16 cellular contexts compared by ENCODE assay signal in genomic region chr11:65535102-65535501, GRCh38. TPM values are rescaled to one million over a fixed set of nuclear protein-coding genes. Genes with fewer than 3 reads are reported as not detected.
DNase-seq lines count a peak whose midpoint lies in the region; ATAC-seq, FAIRE-seq and TF ChIP-seq lines count a peak whose summit lies in the region.
"Had no signal": no experiment of that assay in that cellular context is flagged by ENCODE, and none has a peak within 500 bp of the region (broad histone marks: within the 10 kb centered on the region; RNA-seq: fewer than 3 reads in every experiment).

No MANE protein-coding gene starts in this region.

- FAIRE-seq in K562 (lab: Jason Lieb, UNC), result no peak
- FAIRE-seq: GM12878, GM18507, H54 had no signal

- H3K4me1 ChIP-seq in CD4-positive, CD25-positive, alpha-beta regulatory T cell (ENCODE audit: control insufficient read depth, insufficient read depth, low read length, poor library complexity, severe bottlenecking), result peaks cover 9% of the 10 kb centered on the region
- H3K4me1 ChIP-seq in K562 (replicated peaks in 1 of 2; ENCODE audit: control insufficient read depth in 2 of 2, insufficient read depth in 2 of 2, low read length in 2 of 2) (peaks cover 0 to 34% of the 10 kb centered on the region in 2 experiments; a peak in 3 of 5 replicates), osteoblast (ENCODE audit: insufficient read depth, low read length) (no peaks in the 10 kb centered on the region)

- H2AFZ ChIP-seq in K562 (ENCODE audit: low read depth, low read length) (no peak overlapping the region), osteoblast (ENCODE audit: low read length) (no peak overlapping the region)

- TF ChIP-seq CTCF in K562 (IDR thresholded peaks at IDR 0.05 in 2 of 3, conservative IDR thresholded peaks at IDR 0.05 in 1 of 3; ENCODE audit: insufficient read depth in 2 of 3, low read depth in 1 of 3, low read length in 3 of 3) (no peak), osteoblast (IDR thresholded peaks at IDR 0.05; ENCODE audit: extremely low read depth, low read depth, low read length) (no peak)

- no peaks in the 10 kb centered on the region for H3K27me3 Mint-ChIP-seq in activated CD8-positive, alpha-beta memory T cell treated with anti-CD3 and anti-CD28 coated beads, Interleukin-2, amount 10 ng/mL, durations not matched to agents 7 days and 5 days
- no peaks in the 10 kb centered on the region for H3K27me3 Mint-ChIP-seq in CD4-positive, CD25-positive, alpha-beta regulatory T cell
- H3K27me3 Mint-ChIP-seq: CD4-positive, alpha-beta T cell had no signal

- H3K36me3 ChIP-seq in CD4-positive, CD25-positive, alpha-beta regulatory T cell (ENCODE audit: control insufficient read depth, insufficient read depth, low read length), result peaks cover 40% of the 10 kb centered on the region
- peaks cover 83% of the 10 kb centered on the region; the same call in 2 of the 3 replicates for H3K36me3 ChIP-seq in K562 (ENCODE audit: control insufficient read depth, insufficient read depth, low read length)
- H3K36me3 ChIP-seq in osteoblast (ENCODE audit: insufficient read depth, low read length), result peaks cover 79% of the 10 kb centered on the region

- ATAC-seq in activated CD8-positive, alpha-beta memory T cell treated with anti-CD3 and anti-CD28 coated beads, Interleukin-2, amount 10 ng/mL, durations not matched to agents 7 days and 5 days, result no peak
- ATAC-seq in CD4-positive, CD25-positive, alpha-beta regulatory T cell (ENCODE audit: low read depth in 2 of 2), result no peak
- ATAC-seq in K562 (no peak), HG03095 (IDR thresholded peaks at IDR 0.05; ENCODE audit: unreplicated experiment) (no peak)
- ATAC-seq: GM12878, HCT116 had no signal

- no peaks in the 10 kb centered on the region for H3K9me1 ChIP-seq in K562 (ENCODE audit: control insufficient read depth, insufficient read depth, low read length)

- DNase-seq in activated CD8-positive, alpha-beta memory T cell treated with anti-CD3 and anti-CD28 coated beads, Interleukin-2, amount 10 ng/mL, durations not matched to agents 7 days and 5 days, result peak; percentile 41
- DNase-seq in activated CD8-positive, alpha-beta memory T cell treated with anti-CD3 and anti-CD28 coated beads, Interleukin-2, amount 50 U/mL, for 48 hours, result no peak
- no peak for DNase-seq in CD4-positive, CD25-positive, alpha-beta regulatory T cell
- DNase-seq in K562 (ENCODE audit: extremely low read depth in 1 of 4, low spot score in 3 of 4) (no peak), osteoblast (ENCODE audit: insufficient read length, low spot score, missing footprints) (peak; percentile 86), GOT3 (lab: John Stamatoyannopoulos, UW) (no peak), SK-N-DZ (ENCODE audit: low spot score) (no peak)
- DNase-seq: ACHN; CD4-positive, alpha-beta T cell; DMS79 had no signal

- CTCF ChIA-PET in activated CD8-positive, alpha-beta memory T cell treated with anti-CD3 and anti-CD28 coated beads, Interleukin-2, amount 10 ng/mL, durations not matched to agents 7 days and 5 days (lab: Charles Lee), result interaction anchor here (12.7 kb wide), 1 partner anchor 55 kb away, joined by 209 read pairs; the partner anchor contains the start of gene KCNK7
- CTCF ChIA-PET in K562 (lab: Yijun Ruan, JAX; ENCODE audit: low intra/inter-chr PET ratio), result no interaction called here

- TF ChIP-seq RAD21 in K562 (CRISPR knock-in tag; conservative IDR thresholded peaks at IDR 0.05 in 1 of 2, IDR thresholded peaks at IDR 0.05 in 1 of 2), result no peak

- no peak for TF ChIP-seq EP300 in K562 (IDR thresholded peaks at IDR 0.05; ENCODE audit: low read length)

- H3K36me3 Mint-ChIP-seq in activated CD8-positive, alpha-beta memory T cell treated with anti-CD3 and anti-CD28 coated beads, Interleukin-2, amount 10 ng/mL, durations not matched to agents 7 days and 5 days, result peaks cover 3% of the 10 kb centered on the region
- H3K36me3 Mint-ChIP-seq in CD4-positive, CD25-positive, alpha-beta regulatory T cell, result peaks cover 6% of the 10 kb centered on the region

- H4K20me1 ChIP-seq in K562 (replicated peaks; ENCODE audit: control insufficient read depth, insufficient read depth, low read length), result 0 out of 2 replicates have a peak, but pooled peaks cover 3% of the 10 kb centered on the region
- H4K20me1 ChIP-seq in osteoblast (ENCODE audit: insufficient read depth, low read length), result peaks cover 42% of the 10 kb centered on the region

- no peak overlapping the region for H3K4me3 ChIP-seq in CD4-positive, CD25-positive, alpha-beta regulatory T cell (ENCODE audit: low read depth, low read length)
- no peak overlapping the region for H3K4me3 ChIP-seq in K562
- no peak overlapping the region for H3K4me3 ChIP-seq in osteoblast (ENCODE audit: insufficient read depth, low read length)
- H3K4me3 ChIP-seq: BLaER1 treated with 17β-estradiol and CSF1 and Interleukin-3, amounts not matched to agents 10 nM and 100 nM; GM12878 had no signal

- POLR2A ChIA-PET in K562 (lab: Yijun Ruan, JAX), result interaction anchor here (0.8 to 6.5 kb wide), 5 partner anchors 9 to 59 kb away, joined by 3 to 48 read pairs (median 6); partner anchors contain the start of genes MALAT1 and SCYL1

- no peak overlapping the region for H3K27ac Mint-ChIP-seq in activated CD8-positive, alpha-beta memory T cell treated with anti-CD3 and anti-CD28 coated beads, Interleukin-2, amount 10 ng/mL, durations not matched to agents 7 days and 5 days
- peak overlapping the region in 2 of 3 donors; percentile 37 to 56 for H3K27ac Mint-ChIP-seq in CD4-positive, CD25-positive, alpha-beta regulatory T cell
- H3K27ac Mint-ChIP-seq: CD4-positive, alpha-beta T cell had no signal

- no peaks in the 10 kb centered on the region for H3K27me3 ChIP-seq in CD4-positive, CD25-positive, alpha-beta regulatory T cell (ENCODE audit: control insufficient read depth, insufficient read depth, low read length)
- H3K27me3 ChIP-seq in K562 (ENCODE audit: control insufficient read depth in 2 of 2, insufficient read depth in 2 of 2, low read length in 2 of 2) (no peaks in the 10 kb centered on the region), osteoblast (ENCODE audit: insufficient read depth, low read length) (no peaks in the 10 kb centered on the region)
- H3K27me3 ChIP-seq: BLaER1 treated with 17β-estradiol and CSF1 and Interleukin-3, amounts not matched to agents 10 nM and 100 nM had no signal

- TF ChIP-seq POLR2A in K562 (conservative IDR thresholded peaks at IDR 0.05), result no peak

- no peaks in the 10 kb centered on the region; the same call in 2 of the 3 replicates for H3K79me2 ChIP-seq in K562 (ENCODE audit: control insufficient read depth, insufficient read depth, low read length)
- H3K79me2 ChIP-seq in osteoblast (ENCODE audit: insufficient read depth, low read length), result peaks cover 11% of the 10 kb centered on the region

- no peak overlapping the region for H3K4me2 ChIP-seq in K562 (ENCODE audit: insufficient read depth, low read length)
- H3K4me2 ChIP-seq in osteoblast (ENCODE audit: insufficient read depth, low read length), result no peak overlapping the region

- BruUV-seq in K562 (replicated peaks; lab: Mats Ljungman, UMichigan), result no TSS peak

- no peaks in the 10 kb centered on the region for H3K9me3 ChIP-seq in CD4-positive, CD25-positive, alpha-beta regulatory T cell (ENCODE audit: control insufficient read depth in 2 of 2, low read length in 2 of 2)
- H3K9me3 ChIP-seq in K562 (replicated peaks; ENCODE audit: control insufficient read depth, insufficient read depth, low read depth, low read length) (no peaks in the 10 kb centered on the region), osteoblast (ENCODE audit: low read depth, low read length) (no peaks in the 10 kb centered on the region)
- H3K9me3 ChIP-seq: BLaER1 treated with 17β-estradiol and CSF1 and Interleukin-3, amounts not matched to agents 10 nM and 100 nM had no signal

- no peaks in the 10 kb centered on the region for H3K9me3 Mint-ChIP-seq in activated CD8-positive, alpha-beta memory T cell treated with anti-CD3 and anti-CD28 coated beads, Interleukin-2, amount 10 ng/mL, durations not matched to agents 7 days and 5 days (ENCODE audit: low read depth)
- H3K9me3 Mint-ChIP-seq in CD4-positive, CD25-positive, alpha-beta regulatory T cell, result no peaks in the 10 kb centered on the region
- H3K9me3 Mint-ChIP-seq: CD4-positive, alpha-beta T cell had no signal

- H3K4me3 Mint-ChIP-seq in activated CD8-positive, alpha-beta memory T cell treated with anti-CD3 and anti-CD28 coated beads, Interleukin-2, amount 10 ng/mL, durations not matched to agents 7 days and 5 days, result no peak overlapping the region
- peak overlapping the region in 1 of 4 donors; percentile 68 for H3K4me3 Mint-ChIP-seq in CD4-positive, CD25-positive, alpha-beta regulatory T cell

- H3K4me1 Mint-ChIP-seq in activated CD8-positive, alpha-beta memory T cell treated with anti-CD3 and anti-CD28 coated beads, Interleukin-2, amount 10 ng/mL, durations not matched to agents 7 days and 5 days, result peaks cover 1% of the 10 kb centered on the region
- peaks cover 0 to 12% (median 1%) of the 10 kb centered on the region in 4 donors for H3K4me1 Mint-ChIP-seq in CD4-positive, CD25-positive, alpha-beta regulatory T cell

- no peak overlapping the region for H3K27ac ChIP-seq in CD4-positive, CD25-positive, alpha-beta regulatory T cell (ENCODE audit: insufficient read depth, low read length, poor library complexity, severe bottlenecking)
- H3K27ac ChIP-seq in K562 (ENCODE audit: extremely low read depth, low read depth, low read length) (no peak overlapping the region), osteoblast (ENCODE audit: low read depth, low read length) (no peak overlapping the region)

- WGBS in K562 (ENCODE audit: insufficient coverage, low coverage, missing lambda C conversion rate), result 81% methylated on average over 8 of the region's 9 CpGs

- H3K9ac ChIP-seq in K562 (ENCODE audit: insufficient read depth in 1 of 2, low read depth in 2 of 2, low read length in 2 of 2), result peak overlapping the region in 1 of 2 experiments; percentile 14; a peak in 2 of 4 replicates

- intact Hi-C loops in K562 (cut with micrococcal nuclease), result no loop called here

- in situ Hi-C loops in K562 (cut with MboI), result no loop called here

RNA-seq across cellular contexts. Expression of gene SCYL1, which starts 10.2 kb away (rescaled TPM):
- total RNA-seq in activated CD8-positive, alpha-beta memory T cell treated with anti-CD3 and anti-CD28 coated beads, Interleukin-2, amount 10 ng/mL, durations not matched to agents 7 days and 5 days, result 10 to 100 TPM; 68.0 to 76.7 TPM
- 59.0 TPM for total RNA-seq in CD4-positive, CD25-positive, alpha-beta regulatory T cell
- 10 to 100 TPM; 24.3 to 31.2 (median 29.0) TPM for polyA plus RNA-seq in CD4-positive, CD25-positive, alpha-beta regulatory T cell
- 59.7 and 207 TPM in 2 replicates for total RNA-seq in K562 (2011; cell fraction: chromatin; rRNA removed; ENCODE audit: low replicate concordance)
- 125 and 130 TPM in 2 replicates for total RNA-seq in K562 (2011; cell fraction: nucleolus; rRNA removed)
- total RNA-seq in K562 (2011; cell fraction: nucleoplasm; rRNA removed), result 91.0 and 98.2 TPM in 2 replicates
- total RNA-seq in K562 (2014; rRNA removed) (145 and 156 TPM in 2 replicates), K562 (2014; rRNA removed; fragmentation: Illumina TruSeq; extraction: Trizol) (14.2 and 20.2 TPM in 2 replicates), K562 (2015; rRNA removed; fragmentation: Illumina TruSeq; extraction: Trizol) (57.6 and 59.0 TPM in 2 replicates), K562 (2021) (113 and 115 TPM in 2 replicates), osteoblast (109 and 115 TPM in 2 replicates)
- polyA plus RNA-seq in K562 (2011; rRNA removed) (55.0 and 79.2 TPM in 2 replicates), K562 (2014; fragmentation: Illumina TruSeq; extraction: Trizol) (76.1 and 81.3 TPM in 2 replicates), K562 (2014; fragmentation: Nextera tagmentation; extraction: Ambion mirVana) (1 to 10 TPM; 1.9 to 4.7 TPM), K562 (2014; rRNA removed) (96.0 and 104 TPM in 2 replicates)
- 121 and 188 TPM in 2 replicates for polyA plus RNA-seq in K562 (2011; cell fraction: cytosol; rRNA removed)
- polyA plus RNA-seq in K562 (2011; cell fraction: nucleus; rRNA removed), result 124 and 172 TPM in 2 replicates
- 54.7 and 95.3 TPM in 2 replicates for polyA plus RNA-seq in K562 (2012)
- polyA minus RNA-seq in K562 (2011; rRNA and poly(A)+ RNA removed), result 27.0 and 42.0 TPM in 2 replicates
- 62.5 and 74.3 TPM in 2 replicates for polyA minus RNA-seq in K562 (2011; cell fraction: cytosol; rRNA and poly(A)+ RNA removed)
- polyA minus RNA-seq in K562 (2011; cell fraction: nucleus; rRNA and poly(A)+ RNA removed), result 31.2 and 38.2 TPM in 2 replicates
- 32.7 and 42.1 TPM in 2 replicates for polyA plus RNA-seq in SK-N-DZ (2014; cell fraction: cytosol; rRNA removed)
- polyA plus RNA-seq in SK-N-DZ (2014; cell fraction: nucleus; rRNA removed), result 92.4 and 96.0 TPM in 2 replicates

RNA-seq across cellular contexts. Expression of gene LTBP3, which starts 23.1 kb away (rescaled TPM):
- 10 to 100 TPM; 46.2 to 46.8 TPM for total RNA-seq in activated CD8-positive, alpha-beta memory T cell treated with anti-CD3 and anti-CD28 coated beads, Interleukin-2, amount 10 ng/mL, durations not matched to agents 7 days and 5 days
- total RNA-seq in CD4-positive, CD25-positive, alpha-beta regulatory T cell, result 132 TPM
- polyA plus RNA-seq in CD4-positive, CD25-positive, alpha-beta regulatory T cell, result 10 to 100 TPM in 2 of 4 donors, 1 to 10 TPM in 2; 9.2 to 15.0 (median 11.9) TPM
- 78.9 and 182 TPM in 2 replicates for total RNA-seq in K562 (2011; cell fraction: chromatin; rRNA removed; ENCODE audit: low replicate concordance)
- total RNA-seq in K562 (2011; cell fraction: nucleolus; rRNA removed), result 71.7 and 81.2 TPM in 2 replicates
- 77.2 and 120 TPM in 2 replicates for total RNA-seq in K562 (2011; cell fraction: nucleoplasm; rRNA removed)
- total RNA-seq in K562 (2014; rRNA removed) (15.0 and 19.3 TPM in 2 replicates), K562 (2014; rRNA removed; fragmentation: Illumina TruSeq; extraction: Trizol) (1.3 and 1.7 TPM in 2 replicates), K562 (2015; rRNA removed; fragmentation: Illumina TruSeq; extraction: Trizol) (3.8 and 4.4 TPM in 2 replicates), K562 (2021) (17.1 and 18.8 TPM in 2 replicates), osteoblast (40.7 and 41.6 TPM in 2 replicates)
- polyA plus RNA-seq in K562 (2011; rRNA removed) (7.4 and 17.0 TPM in 2 replicates), K562 (2014; fragmentation: Illumina TruSeq; extraction: Trizol) (4.8 and 6.9 TPM in 2 replicates), K562 (2014; fragmentation: Nextera tagmentation; extraction: Ambion mirVana) (under 1 TPM; 0.06 to 0.14 TPM), K562 (2014; rRNA removed) (14.6 and 20.5 TPM in 2 replicates)
- polyA plus RNA-seq in K562 (2011; cell fraction: cytosol; rRNA removed), result 13.4 and 20.3 TPM in 2 replicates
- polyA plus RNA-seq in K562 (2011; cell fraction: nucleus; rRNA removed), result 102 and 163 TPM in 2 replicates
- polyA plus RNA-seq in K562 (2012), result 19.2 and 25.7 TPM in 2 replicates
- polyA minus RNA-seq in K562 (2011; rRNA and poly(A)+ RNA removed), result 6.4 and 7.8 TPM in 2 replicates
- 7.6 and 12.6 TPM in 2 replicates for polyA minus RNA-seq in K562 (2011; cell fraction: cytosol; rRNA and poly(A)+ RNA removed)
- 18.2 and 23.1 TPM in 2 replicates for polyA minus RNA-seq in K562 (2011; cell fraction: nucleus; rRNA and poly(A)+ RNA removed)
- 7.7 and 11.5 TPM in 2 replicates for polyA plus RNA-seq in SK-N-DZ (2014; cell fraction: cytosol; rRNA removed)
- polyA plus RNA-seq in SK-N-DZ (2014; cell fraction: nucleus; rRNA removed), result 41.4 and 60.9 TPM in 2 replicates

RNA-seq across cellular contexts. Expression of gene ZNRD2, which starts 35.2 kb away (rescaled TPM):
- total RNA-seq in activated CD8-positive, alpha-beta memory T cell treated with anti-CD3 and anti-CD28 coated beads, Interleukin-2, amount 10 ng/mL, durations not matched to agents 7 days and 5 days, result 10 to 100 TPM; 42.1 to 45.5 TPM
- total RNA-seq in CD4-positive, CD25-positive, alpha-beta regulatory T cell, result 34.6 TPM
- 10 to 100 TPM; 64.6 to 84.7 (median 73.1) TPM for polyA plus RNA-seq in CD4-positive, CD25-positive, alpha-beta regulatory T cell
- 16.9 and 90.0 TPM in 2 replicates for total RNA-seq in K562 (2011; cell fraction: chromatin; rRNA removed; ENCODE audit: low replicate concordance)
- 98.3 and 115 TPM in 2 replicates for total RNA-seq in K562 (2011; cell fraction: nucleolus; rRNA removed)
- total RNA-seq in K562 (2011; cell fraction: nucleoplasm; rRNA removed), result 36.5 and 47.7 TPM in 2 replicates
- total RNA-seq in K562 (2014; rRNA removed) (129 and 153 TPM in 2 replicates), K562 (2014; rRNA removed; fragmentation: Illumina TruSeq; extraction: Trizol) (8.5 and 13.4 TPM in 2 replicates), K562 (2015; rRNA removed; fragmentation: Illumina TruSeq; extraction: Trizol) (60.4 and 61.8 TPM in 2 replicates), K562 (2021) (106 and 114 TPM in 2 replicates), osteoblast (37.1 and 42.3 TPM in 2 replicates)
- polyA plus RNA-seq in K562 (2011; rRNA removed) (40.4 and 51.9 TPM in 2 replicates), K562 (2014; fragmentation: Illumina TruSeq; extraction: Trizol) (16.6 and 77.3 TPM in 2 replicates), K562 (2014; fragmentation: Nextera tagmentation; extraction: Ambion mirVana) (10 to 100 TPM; 35.6 to 66.3 TPM), K562 (2014; rRNA removed) (123 and 130 TPM in 2 replicates)
- 70.6 and 201 TPM in 2 replicates for polyA plus RNA-seq in K562 (2011; cell fraction: cytosol; rRNA removed)
- 69.6 and 90.0 TPM in 2 replicates for polyA plus RNA-seq in K562 (2011; cell fraction: nucleus; rRNA removed)
- 75.0 and 123 TPM in 2 replicates for polyA plus RNA-seq in K562 (2012)
- polyA minus RNA-seq in K562 (2011; rRNA and poly(A)+ RNA removed), result 7.4 TPM in 2 replicates
- 22.4 and 23.0 TPM in 2 replicates for polyA minus RNA-seq in K562 (2011; cell fraction: cytosol; rRNA and poly(A)+ RNA removed)
- 61.0 and 62.0 TPM in 2 replicates for polyA minus RNA-seq in K562 (2011; cell fraction: nucleus; rRNA and poly(A)+ RNA removed)
- 68.9 and 74.6 TPM in 2 replicates for polyA plus RNA-seq in SK-N-DZ (2014; cell fraction: cytosol; rRNA removed)
- polyA plus RNA-seq in SK-N-DZ (2014; cell fraction: nucleus; rRNA removed), result 51.2 and 87.1 TPM in 2 replicates

RNA-seq across cellular contexts. Expression of gene MALAT1, which starts 36.3 kb away (rescaled TPM):
- 1,000 to 10,000 TPM; 4,026 to 5,234 TPM for total RNA-seq in activated CD8-positive, alpha-beta memory T cell treated with anti-CD3 and anti-CD28 coated beads, Interleukin-2, amount 10 ng/mL, durations not matched to agents 7 days and 5 days
- 36,047 TPM for total RNA-seq in CD4-positive, CD25-positive, alpha-beta regulatory T cell
- polyA plus RNA-seq in CD4-positive, CD25-positive, alpha-beta regulatory T cell, result 1,000 to 10,000 TPM; 2,329 to 3,603 (median 2,794) TPM
- 25,088 and 54,166 TPM in 2 replicates for total RNA-seq in K562 (2011; cell fraction: chromatin; rRNA removed; ENCODE audit: low replicate concordance)
- total RNA-seq in K562 (2011; cell fraction: nucleolus; rRNA removed), result 9,055 and 12,105 TPM in 2 replicates
- total RNA-seq in K562 (2011; cell fraction: nucleoplasm; rRNA removed), result 29,585 and 58,308 TPM in 2 replicates
- 1,943 and 2,212 TPM in 2 replicates for total RNA-seq in K562 (2014; rRNA removed)
- total RNA-seq in K562 (2014; rRNA removed; fragmentation: Illumina TruSeq; extraction: Trizol), result 2,548 and 2,859 TPM in 2 replicates
- 2,437 and 2,551 TPM in 2 replicates for total RNA-seq in K562 (2015; rRNA removed; fragmentation: Illumina TruSeq; extraction: Trizol)
- total RNA-seq in K562 (2021), result 4,052 and 5,928 TPM in 2 replicates
- polyA plus RNA-seq in K562 (2011; rRNA removed), result 980 and 1,205 TPM in 2 replicates
- 93.6 and 371 TPM in 2 replicates for polyA plus RNA-seq in K562 (2011; cell fraction: cytosol; rRNA removed)
- polyA plus RNA-seq in K562 (2011; cell fraction: nucleus; rRNA removed), result 5,475 and 8,513 TPM in 2 replicates
- polyA plus RNA-seq in K562 (2012), result 1,113 and 1,346 TPM in 2 replicates
- 363 and 398 TPM in 2 replicates for polyA plus RNA-seq in K562 (2014; fragmentation: Illumina TruSeq; extraction: Trizol)
- 1,000 to 10,000 TPM; 1,606 to 8,715 TPM for polyA plus RNA-seq in K562 (2014; fragmentation: Nextera tagmentation; extraction: Ambion mirVana)
- polyA plus RNA-seq in K562 (2014; rRNA removed), result 1,666 and 2,351 TPM in 2 replicates
- 5,106 and 10,064 TPM in 2 replicates for polyA minus RNA-seq in K562 (2011; rRNA and poly(A)+ RNA removed)
- 2,869 and 5,041 TPM in 2 replicates for polyA minus RNA-seq in K562 (2011; cell fraction: cytosol; rRNA and poly(A)+ RNA removed)
- polyA minus RNA-seq in K562 (2011; cell fraction: nucleus; rRNA and poly(A)+ RNA removed), result 20,177 and 33,147 TPM in 2 replicates
- 19,002 and 21,612 TPM in 2 replicates for total RNA-seq in osteoblast
- 15.5 and 29.5 TPM in 2 replicates for polyA plus RNA-seq in SK-N-DZ (2014; cell fraction: cytosol; rRNA removed)
- 347 and 1,650 TPM in 2 replicates for polyA plus RNA-seq in SK-N-DZ (2014; cell fraction: nucleus; rRNA removed)

RNA-seq across cellular contexts. Expression of gene FAM89B, which starts 37.2 kb away (rescaled TPM):
- total RNA-seq in activated CD8-positive, alpha-beta memory T cell treated with anti-CD3 and anti-CD28 coated beads, Interleukin-2, amount 10 ng/mL, durations not matched to agents 7 days and 5 days, result 10 to 100 TPM; 36.6 to 54.2 TPM
- 49.4 TPM for total RNA-seq in CD4-positive, CD25-positive, alpha-beta regulatory T cell
- 100 to 1,000 TPM in 3 of 4 donors, 10 to 100 TPM in 1; 77.1 to 158 (median 115) TPM for polyA plus RNA-seq in CD4-positive, CD25-positive, alpha-beta regulatory T cell
- total RNA-seq in K562 (2011; cell fraction: chromatin; rRNA removed; ENCODE audit: low replicate concordance), result 6.1 and 32.6 TPM in 2 replicates
- 30.5 and 31.9 TPM in 2 replicates for total RNA-seq in K562 (2011; cell fraction: nucleolus; rRNA removed)
- 14.4 and 16.7 TPM in 2 replicates for total RNA-seq in K562 (2011; cell fraction: nucleoplasm; rRNA removed)
- total RNA-seq in K562 (2014; rRNA removed), result 26.1 and 36.0 TPM in 2 replicates
- 3.2 and 4.2 TPM in 2 replicates for total RNA-seq in K562 (2014; rRNA removed; fragmentation: Illumina TruSeq; extraction: Trizol)
- 12.3 and 12.6 TPM in 2 replicates for total RNA-seq in K562 (2015; rRNA removed; fragmentation: Illumina TruSeq; extraction: Trizol)
- 24.2 and 26.9 TPM in 2 replicates for total RNA-seq in K562 (2021)
- polyA plus RNA-seq in K562 (2011; rRNA removed), result 9.7 and 12.3 TPM in 2 replicates
- polyA plus RNA-seq in K562 (2011; cell fraction: cytosol; rRNA removed), result 21.6 and 65.1 TPM in 2 replicates
- polyA plus RNA-seq in K562 (2011; cell fraction: nucleus; rRNA removed), result 29.6 and 55.3 TPM in 2 replicates
- polyA plus RNA-seq in K562 (2012), result 17.8 and 26.2 TPM in 2 replicates
- 11.9 and 21.9 TPM in 2 replicates for polyA plus RNA-seq in K562 (2014; fragmentation: Illumina TruSeq; extraction: Trizol)
- polyA plus RNA-seq in K562 (2014; fragmentation: Nextera tagmentation; extraction: Ambion mirVana), result under 1 TPM; 0.32 to 0.83 TPM
- 27.6 and 33.4 TPM in 2 replicates for polyA plus RNA-seq in K562 (2014; rRNA removed)
- polyA minus RNA-seq in K562 (2011; rRNA and poly(A)+ RNA removed), result 2.2 and 3.2 TPM in 2 replicates
- polyA minus RNA-seq in K562 (2011; cell fraction: cytosol; rRNA and poly(A)+ RNA removed), result 7.2 and 7.9 TPM in 2 replicates
- polyA minus RNA-seq in K562 (2011; cell fraction: nucleus; rRNA and poly(A)+ RNA removed), result 22.2 and 25.9 TPM in 2 replicates
- total RNA-seq in osteoblast, result 31.5 and 36.2 TPM in 2 replicates
- 59.4 and 85.8 TPM in 2 replicates for polyA plus RNA-seq in SK-N-DZ (2014; cell fraction: cytosol; rRNA removed)
- polyA plus RNA-seq in SK-N-DZ (2014; cell fraction: nucleus; rRNA removed), result 44.3 and 61.6 TPM in 2 replicates

Comparison
In these comparisons a context has a peak if more than half of its experiments do, and no peak if none do; other contexts are left out.
1. DNase-seq: peak in activated CD8-positive, alpha-beta memory T cell treated with anti-CD3 and anti-CD28 coated beads, Interleukin-2, amount 10 ng/mL, durations not matched to agents 7 days and 5 days (single experiment) and osteoblast (single experiment); none in activated CD8-positive, alpha-beta memory T cell treated with anti-CD3 and anti-CD28 coated beads, Interleukin-2, amount 50 U/mL, for 48 hours (single experiment), CD4-positive, CD25-positive, alpha-beta regulatory T cell (0 of 3), K562 (0 of 4), GOT3 (single experiment) and SK-N-DZ (single experiment).